Comparison of ENCODE assay signal across 8 cellular contexts in the genomic region with DNA sequence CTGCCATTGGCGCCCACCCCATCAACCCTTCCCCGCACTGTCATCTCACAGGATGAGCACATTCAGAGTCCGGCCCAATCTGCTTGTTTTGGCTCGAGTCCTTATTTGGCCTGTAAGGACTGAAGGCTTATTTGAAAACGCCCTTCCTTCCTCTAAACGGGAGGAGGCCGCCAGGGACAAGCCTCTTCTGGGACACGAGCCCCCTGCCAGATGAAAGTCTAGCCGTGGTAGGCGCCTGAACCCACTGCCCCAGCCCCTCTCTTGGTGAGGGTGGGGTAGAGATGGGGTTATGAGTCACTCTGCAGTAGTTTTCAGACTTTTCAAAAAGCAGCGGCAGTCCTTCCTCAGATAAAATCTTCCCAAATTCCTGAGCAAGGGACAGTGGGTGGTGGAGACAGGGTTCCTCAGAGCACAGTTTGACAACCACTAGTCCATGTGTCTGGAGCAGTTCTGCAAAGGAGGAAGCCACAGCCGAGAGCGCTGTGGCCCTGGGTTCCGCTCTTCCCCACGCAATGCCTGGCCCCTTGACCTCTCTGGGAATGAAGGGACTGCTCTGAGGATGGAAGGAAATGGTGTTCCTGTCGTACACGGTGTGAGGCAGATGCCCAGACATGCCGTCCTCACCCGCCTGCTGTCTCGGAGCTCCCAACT. TPM values are rescaled to one million over a fixed set of nuclear protein-coding genes. Genes with fewer than 3 reads are reported as not detected.
DNase-seq lines count a peak whose midpoint lies in the region; ATAC-seq and TF ChIP-seq lines count a peak whose summit lies in the region.

No MANE protein-coding gene starts in this region.

- H2AFZ ChIP-seq in DND-41 (ENCODE audit: low read depth, low read length) = no peak overlapping the region
- H2AFZ ChIP-seq in PC-3 (ENCODE audit: low read length) = no peak overlapping the region

- intact Hi-C loops in PC-3 (cut with micrococcal nuclease) = loop anchor here (2.0 kb wide), 1 partner anchor 56 kb away; a partner anchor contains a TSS

- H3K4me3 ChIP-seq in DND-41 (ENCODE audit: low read depth in 1 of 2, low read length in 2 of 2) = no peak overlapping the region; a peak in 1 of 4 replicates
- 0 out of 2 replicates have a peak overlapping the region, but pooled peaks have one; percentile 32 for H3K4me3 ChIP-seq in PC-3 (ENCODE audit: low read length)
- peak overlapping the region in 1 of 2 donors; percentile 45 for H3K4me3 ChIP-seq in muscle layer of colon (ENCODE audit: low read depth in 1 of 2, low read length in 2 of 2)

- H4K20me1 ChIP-seq in DND-41 (ENCODE audit: insufficient read depth, low read length) (peaks cover 53% of the 10 kb centered on the region), PC-3 (ENCODE audit: low read length) (0 out of 2 replicates have a peak, but pooled peaks cover 10% of the 10 kb centered on the region)

- H3K4me2 ChIP-seq in DND-41 (ENCODE audit: insufficient read depth, low read length) (peak overlapping the region; percentile 55), PC-3 (ENCODE audit: low read length) (peak overlapping the region; percentile 83)

- H3K9ac ChIP-seq in DND-41 (ENCODE audit: low read depth, low read length) (peak overlapping the region; percentile 44), PC-3 (ENCODE audit: low read length) (peak overlapping the region; percentile 68), muscle layer of colon (ENCODE audit: low read length) (peak overlapping the region; percentile 49)

- CTCF ChIA-PET in PC-3 (lab: Charles Lee) = interaction anchor here (0.5 kb wide), 1 partner anchor 1412 kb away, joined by 3 read pairs; no protein-coding TSS in a partner anchor

- DNase-seq in DND-41 (peak; percentile 45), PC-3 (peak; percentile 46), dedifferentiated amniotic fluid mesenchymal stem cell (ENCODE audit: extremely low spot score) (peak; percentile 51), NCI-H82 treated with DMSO at 0.1 percent for 48 hours (lab: John Stamatoyannopoulos, UW; ENCODE audit: unreplicated experiment) (no peak), cerebellar nuclear complex (lab: John Stamatoyannopoulos, UW) (no peak), SW480 (ENCODE audit: low spot score) (no peak)

- H3K79me2 ChIP-seq in DND-41 (ENCODE audit: insufficient read depth, low read length) (peaks cover 86% of the 10 kb centered on the region), PC-3 (ENCODE audit: low read length) (peaks cover 95% of the 10 kb centered on the region)

- TSS peak; percentile 18 for BruUV-seq in PC-3 (replicated peaks; lab: Mats Ljungman, UMichigan)

- H3K9me3 ChIP-seq in DND-41 (ENCODE audit: insufficient read depth, low read length, severe bottlenecking) (no peaks in the 10 kb centered on the region), PC-3 (ENCODE audit: low read length) (no peaks in the 10 kb centered on the region), muscle layer of colon (ENCODE audit: low read length) (no peaks in the 10 kb centered on the region)

- TF ChIP-seq CTCF in DND-41 (IDR thresholded peaks at IDR 0.05; ENCODE audit: borderline replicate concordance, extremely low read depth, low read length, poor library complexity, severe bottlenecking) = no peak
- TF ChIP-seq CTCF in PC-3 (conservative IDR thresholded peaks at IDR 0.05; ENCODE audit: low read depth, low read length) = no peak

- no peaks in the 10 kb centered on the region for H3K27me3 ChIP-seq in DND-41 (ENCODE audit: insufficient read depth, low read length, poor library complexity)
- no peaks in the 10 kb centered on the region for H3K27me3 ChIP-seq in PC-3 (ENCODE audit: low read length)
- no peaks in the 10 kb centered on the region for H3K27me3 ChIP-seq in muscle layer of colon (ENCODE audit: control insufficient read depth in 1 of 2, insufficient read depth in 2 of 2, low read length in 2 of 2)

- H3K4me1 ChIP-seq in DND-41 (ENCODE audit: insufficient read depth, low read length) (peaks cover 75% of the 10 kb centered on the region), PC-3 (ENCODE audit: insufficient read depth, low read length) (peaks cover 78% of the 10 kb centered on the region), muscle layer of colon (ENCODE audit: insufficient read depth, low read length) (peaks cover 100% of the 10 kb centered on the region)

- POLR2A ChIA-PET in PC-3 (lab: Charles Lee; ENCODE audit: unreplicated experiment) = interaction anchor here (1.0 kb wide), 1 partner anchor 21 kb away, joined by 3 read pairs; no protein-coding TSS in a partner anchor

- ATAC-seq in DND-41 (ENCODE audit: insufficient read depth, low read depth) (no peak), PC-3 (no peak), HG02763 (IDR thresholded peaks at IDR 0.05; ENCODE audit: unreplicated experiment) (no peak)

- H3K36me3 ChIP-seq in DND-41 (ENCODE audit: insufficient read depth, low read length) = peaks cover 90% of the 10 kb centered on the region
- peaks cover 56% of the 10 kb centered on the region for H3K36me3 ChIP-seq in PC-3 (ENCODE audit: low read depth, low read length)
- peaks cover 60% of the 10 kb centered on the region for H3K36me3 ChIP-seq in muscle layer of colon (ENCODE audit: insufficient read depth, low read length)

- H3K27ac ChIP-seq in DND-41 (ENCODE audit: low read length) (peak overlapping the region; percentile 91), PC-3 (ENCODE audit: low read length) (peak overlapping the region; percentile 97), muscle layer of colon (ENCODE audit: low read depth, low read length) (peak overlapping the region; percentile 97)

- H3F3A ChIP-seq in PC-3 (ENCODE audit: low read length, unreplicated experiment) = peaks cover 23% of the 10 kb centered on the region

- no peaks in the 10 kb centered on the region for H3K9me2 ChIP-seq in PC-3 (replicated peaks; ENCODE audit: low read length)

RNA-seq across cellular contexts. Expression of a gene that starts 57.0 kb away (rescaled TPM):
- 357 and 546 TPM in 2 replicates for total RNA-seq in PC-3 (2014; rRNA removed)

Comparison
In these comparisons a context has a peak if more than half of its experiments do, and no peak if none do; other contexts are left out.
1. DNase-seq: peak in DND-41 (single experiment), PC-3 (single experiment) and dedifferentiated amniotic fluid mesenchymal stem cell (single experiment); none in NCI-H82 treated with DMSO at 0.1 percent for 48 hours (single experiment), cerebellar nuclear complex (0 of 2) and SW480 (single experiment).
2. Peak in every context shown above with its lines, with median percentiles within 50 percentile points of each other: H3K27ac ChIP-seq and H3K9ac ChIP-seq.